ENCODE assay signal across 8 cellular contexts in genomic region chr15:88467073-88467934, GRCh38. TPM values are rescaled to one million over a fixed set of nuclear protein-coding genes. Genes with fewer than 3 reads are reported as not detected.
A peak's percentile ranks its signal among the peaks of the same experiment; 100 is the strongest.
DNase-seq lines count a peak whose midpoint lies in the region; TF ChIP-seq lines count a peak whose summit lies in the region.

Gene MRPL46, minus strand, starts transcription at chr15:88467388. Its CDS starts 11 bp downstream, at chr15:88467377.
Gene MRPS11, plus strand, starts transcription at chr15:88467708. Its CDS starts 10 bp downstream, at chr15:88467718.

- no peaks in the 10 kb centered on the region for H3K27me3 ChIP-seq in GM06990 (replicated peaks; ENCODE audit: control insufficient read depth, insufficient read depth, low read length)

- H3K4me1 Mint-ChIP-seq in HFFc6 (ENCODE audit: low read depth): peaks cover 47% of the 10 kb centered on the region
- H3K4me1 Mint-ChIP-seq in activated naive CD4-positive, alpha-beta T cell treated with anti-CD3 and anti-CD28 coated beads, Interleukin-2, amount 10 ng/mL, durations not matched to agents 7 days and 5 days: peaks cover 24% of the 10 kb centered on the region

- H3K27me3 Mint-ChIP-seq in HFFc6 (ENCODE audit: insufficient read depth): no peaks in the 10 kb centered on the region; the same call in 1 of the 2 replicates
- H3K27me3 Mint-ChIP-seq in activated naive CD4-positive, alpha-beta T cell treated with anti-CD3 and anti-CD28 coated beads, Interleukin-2, amount 10 ng/mL, durations not matched to agents 7 days and 5 days: no peaks in the 10 kb centered on the region

- no peaks in the 10 kb centered on the region for H3K9me3 Mint-ChIP-seq in HFFc6
- no peaks in the 10 kb centered on the region for H3K9me3 Mint-ChIP-seq in activated naive CD4-positive, alpha-beta T cell treated with anti-CD3 and anti-CD28 coated beads, Interleukin-2, amount 10 ng/mL, durations not matched to agents 7 days and 5 days

- TF ChIP-seq CTCF in GM06990 (IDR thresholded peaks at IDR 0.05; ENCODE audit: insufficient read depth, low read length, poor library complexity, severe bottlenecking) (no peak), HFFc6 (IDR thresholded peaks at IDR 0.05) (no peak)

- H3K36me3 ChIP-seq in GM06990 (ENCODE audit: control insufficient read depth, insufficient read depth, low read length) (peaks cover 9% of the 10 kb centered on the region), SK-N-MC (ENCODE audit: insufficient read depth, low read length) (peaks cover 33% of the 10 kb centered on the region)

- CTCF ChIA-PET in activated naive CD4-positive, alpha-beta T cell treated with anti-CD3 and anti-CD28 coated beads, Interleukin-2, amount 10 ng/mL, durations not matched to agents 7 days and 5 days (lab: Charles Lee): interaction anchor here (0.8 to 1.7 kb wide), 5 partner anchors 10 to 171 kb away, joined by 3 to 5 read pairs (median 5); partner anchors contain the start of gene ISG20

- H3K4me3 Mint-ChIP-seq in HFFc6: peak within 1 kb of the TSS; percentile 92
- H3K4me3 Mint-ChIP-seq in activated naive CD4-positive, alpha-beta T cell treated with anti-CD3 and anti-CD28 coated beads, Interleukin-2, amount 10 ng/mL, durations not matched to agents 7 days and 5 days: peak within 1 kb of the TSS; percentile 82

- peaks cover 25% of the 10 kb centered on the region for H3K36me3 Mint-ChIP-seq in HFFc6 (ENCODE audit: low read depth)
- H3K36me3 Mint-ChIP-seq in activated naive CD4-positive, alpha-beta T cell treated with anti-CD3 and anti-CD28 coated beads, Interleukin-2, amount 10 ng/mL, durations not matched to agents 7 days and 5 days: peaks cover 20% of the 10 kb centered on the region

- H3K9ac ChIP-seq in SK-N-MC (ENCODE audit: insufficient read length): peak within 1 kb of the TSS; percentile 97

- H3K4me3 ChIP-seq in GM06990 (replicated peaks; ENCODE audit: low read depth, low read length): peak within 1 kb of the TSS; percentile 94
- peak within 1 kb of the TSS; percentile 92 for H3K4me3 ChIP-seq in SK-N-MC

- no peaks in the 10 kb centered on the region for H3K9me3 ChIP-seq in SK-N-MC (ENCODE audit: low read depth, low read length)

- H3K27ac Mint-ChIP-seq in HFFc6: peak within 1 kb of the TSS; percentile 98
- H3K27ac Mint-ChIP-seq in activated naive CD4-positive, alpha-beta T cell treated with anti-CD3 and anti-CD28 coated beads, Interleukin-2, amount 10 ng/mL, durations not matched to agents 7 days and 5 days: peak within 1 kb of the TSS; percentile 96

- H3K27ac ChIP-seq in SK-N-MC: peak within 1 kb of the TSS; percentile 96

- peak; percentile 90 for DNase-seq in GM06990 (ENCODE audit: extremely low read depth, insufficient read length)
- peak; percentile 76 for DNase-seq in HFFc6
- peak; percentile 94 for DNase-seq in NAMALWA (ENCODE audit: low spot score)
- DNase-seq in SK-N-MC (ENCODE audit: low read depth, low spot score): peak; percentile 70
- DNase-seq in activated naive CD4-positive, alpha-beta T cell treated with anti-CD3 and anti-CD28 coated beads, Interleukin-2, amount 10 ng/mL, durations not matched to agents 7 days and 5 days: peak; percentile 92
- peak; percentile 87 for DNase-seq in germinal center (ENCODE audit: low spot score)
- DNase-seq in nucleus accumbens (lab: John Stamatoyannopoulos, UW): peak; percentile 23 to 95 (median 85)
- DNase-seq in superior temporal gyrus (ENCODE audit: extremely low spot score): peak; percentile 97

RNA-seq across cellular contexts. Expression of gene MRPL46, which starts in this region (rescaled TPM):
- total RNA-seq in HFFc6 (2021; fragmentation: NEBNext Ultra II Directional; extraction: Animal tissue kit (Norgen Biotek cat#: 25700)): 10 to 100 TPM; 27.3 to 31.3 (median 29.0) TPM

RNA-seq across cellular contexts. Expression of gene MRPS11, which starts in this region (rescaled TPM):
- total RNA-seq in HFFc6 (2021; fragmentation: NEBNext Ultra II Directional; extraction: Animal tissue kit (Norgen Biotek cat#: 25700)): 10 to 100 TPM; 63.4 to 75.9 (median 69.4) TPM

Comparison
In these comparisons a context has a peak if more than half of its experiments do, and no peak if none do; other contexts are left out.
1. Peak in every context shown above with its lines: DNase-seq, H3K4me3 ChIP-seq and H3K27ac ChIP-seq.